8 cellular contexts compared by ENCODE assay signal in genomic region chr9:88534456-88535225, GRCh38. TPM values are rescaled to one million over a fixed set of nuclear protein-coding genes. Genes with fewer than 3 reads are reported as not detected.
DNase-seq lines count a peak whose midpoint lies in the region; ATAC-seq and TF ChIP-seq lines count a peak whose summit lies in the region.

TSS of gene NXNL2 (plus strand) at chr9:88535178. CDS start at chr9:88535435, 257 bp downstream.

- H3K36me3 ChIP-seq in MG63, result peaks cover 3% of the 10 kb centered on the region; the same call in 1 of the 2 replicates

- no peaks in the 10 kb centered on the region for H3K27me3 ChIP-seq in MG63

- H3K9me3 Mint-ChIP-seq in CD14-positive monocyte (peaks cover 0 to 9% (median 2%) of the 10 kb centered on the region in 7 donors), nephron progenitor cell (peaks cover 8% of the 10 kb centered on the region)
- no peaks in the 10 kb centered on the region for H3K9me3 Mint-ChIP-seq in activated T-helper 17 cell treated with anti-CD3 and anti-CD28 coated beads, Interleukin-2, amount 50 U/mL, for 72 hours

- H3K4me3 Mint-ChIP-seq in CD14-positive monocyte (peak within 1 kb of the TSS; percentile 70 to 83), nephron progenitor cell (peak within 1 kb of the TSS; percentile 78)
- peak within 1 kb of the TSS; percentile 38 for H3K4me3 Mint-ChIP-seq in activated T-helper 17 cell treated with anti-CD3 and anti-CD28 coated beads, Interleukin-2, amount 50 U/mL, for 72 hours

- no peak for TF ChIP-seq CTCF in CD14-positive monocyte (IDR thresholded peaks at IDR 0.05)
- TF ChIP-seq CTCF in fibroblast of villous mesenchyme (IDR thresholded peaks at IDR 0.05; ENCODE audit: insufficient read depth, low read depth, low read length), result no peak
- no peak for TF ChIP-seq CTCF in nephron progenitor cell (IDR thresholded peaks at IDR 0.05)

- H3K4me1 Mint-ChIP-seq in CD14-positive monocyte (peaks cover 34% of the 10 kb centered on the region), nephron progenitor cell (peaks cover 43% of the 10 kb centered on the region)
- H3K4me1 Mint-ChIP-seq in activated T-helper 17 cell treated with anti-CD3 and anti-CD28 coated beads, Interleukin-2, amount 50 U/mL, for 72 hours, result peaks cover 4% of the 10 kb centered on the region

- no peak for DNase-seq in CD14-positive monocyte (ENCODE audit: low spot score)
- peak; percentile 90 for DNase-seq in MG63
- peak; percentile 91 for DNase-seq in fibroblast of villous mesenchyme (ENCODE audit: low read depth)
- peak; percentile 92 for DNase-seq in nephron progenitor cell
- peak; percentile 89 for DNase-seq in ureter (ENCODE audit: low spot score)

- intact Hi-C loops in CD14-positive monocyte (cut with micrococcal nuclease), result no loop called here

- H3K4me3 ChIP-seq in MG63 (peak within 1 kb of the TSS; percentile 83), fibroblast of villous mesenchyme (ENCODE audit: low read depth, low read length) (peak within 1 kb of the TSS; percentile 79)

- no peaks in the 10 kb centered on the region for H3K9me3 ChIP-seq in MG63

- H3K27ac Mint-ChIP-seq in CD14-positive monocyte (peak within 1 kb of the TSS in 2 of 7 donors; percentile 12 to 13), nephron progenitor cell (no peak within 1 kb of the TSS)
- no peak within 1 kb of the TSS for H3K27ac Mint-ChIP-seq in activated T-helper 17 cell treated with anti-CD3 and anti-CD28 coated beads, Interleukin-2, amount 50 U/mL, for 72 hours

- H3K36me3 Mint-ChIP-seq in CD14-positive monocyte (peaks cover 0 to 2% of the 10 kb centered on the region in 2 donors), nephron progenitor cell (ENCODE audit: low read depth) (no peaks in the 10 kb centered on the region)
- H3K36me3 Mint-ChIP-seq in activated T-helper 17 cell treated with anti-CD3 and anti-CD28 coated beads, Interleukin-2, amount 50 U/mL, for 72 hours (ENCODE audit: low read depth), result no peaks in the 10 kb centered on the region

- peak; percentile 11 for ATAC-seq in activated T-helper 17 cell treated with anti-CD3 and anti-CD28 coated beads, Interleukin-2, amount 50 U/mL, for 72 hours (replicated peaks)
- ATAC-seq in GM21825 (IDR thresholded peaks at IDR 0.05; ENCODE audit: unreplicated experiment) (no peak), HG02973 (IDR thresholded peaks at IDR 0.05; ENCODE audit: unreplicated experiment) (no peak)

- H3K27me3 Mint-ChIP-seq in CD14-positive monocyte (ENCODE audit: low read depth in 3 of 3) (peaks cover 45 to 68% (median 64%) of the 10 kb centered on the region in 3 donors), nephron progenitor cell (ENCODE audit: low read depth, poor library complexity) (peaks cover 80% of the 10 kb centered on the region)
- peaks cover 17% of the 10 kb centered on the region for H3K27me3 Mint-ChIP-seq in activated T-helper 17 cell treated with anti-CD3 and anti-CD28 coated beads, Interleukin-2, amount 50 U/mL, for 72 hours

RNA-seq across cellular contexts. Expression of gene NXNL2, which starts in this region (rescaled TPM):
- not detected for polyA plus RNA-seq in CD14-positive monocyte
- total RNA-seq in MG63 (2014; rRNA removed; shearing (Covaris generic); ENCODE audit: low replicate concordance), result not detected in 2 replicates
- total RNA-seq in activated T-helper 17 cell treated with anti-CD3 and anti-CD28 coated beads, Interleukin-2, amount 50 U/mL, for 72 hours, result not detected
- 7.7 and 11.2 TPM in 2 replicates for total RNA-seq in fibroblast of villous mesenchyme
- 0.70 TPM for total RNA-seq in ureter

Comparison
In these comparisons a context has a peak if more than half of its experiments do, and no peak if none do; other contexts are left out.
1. Peak in DNase-seq and H3K4me3 ChIP-seq in MG63; RNA of the gene not detected or under 1 TPM.
2. Peak in ATAC-seq in activated T-helper 17 cell treated with anti-CD3 and anti-CD28 coated beads, Interleukin-2, amount 50 U/mL, for 72 hours; RNA of the gene not detected or under 1 TPM.
3. Peak in DNase-seq in ureter; RNA of the gene not detected or under 1 TPM.